In the genomic region with DNA sequence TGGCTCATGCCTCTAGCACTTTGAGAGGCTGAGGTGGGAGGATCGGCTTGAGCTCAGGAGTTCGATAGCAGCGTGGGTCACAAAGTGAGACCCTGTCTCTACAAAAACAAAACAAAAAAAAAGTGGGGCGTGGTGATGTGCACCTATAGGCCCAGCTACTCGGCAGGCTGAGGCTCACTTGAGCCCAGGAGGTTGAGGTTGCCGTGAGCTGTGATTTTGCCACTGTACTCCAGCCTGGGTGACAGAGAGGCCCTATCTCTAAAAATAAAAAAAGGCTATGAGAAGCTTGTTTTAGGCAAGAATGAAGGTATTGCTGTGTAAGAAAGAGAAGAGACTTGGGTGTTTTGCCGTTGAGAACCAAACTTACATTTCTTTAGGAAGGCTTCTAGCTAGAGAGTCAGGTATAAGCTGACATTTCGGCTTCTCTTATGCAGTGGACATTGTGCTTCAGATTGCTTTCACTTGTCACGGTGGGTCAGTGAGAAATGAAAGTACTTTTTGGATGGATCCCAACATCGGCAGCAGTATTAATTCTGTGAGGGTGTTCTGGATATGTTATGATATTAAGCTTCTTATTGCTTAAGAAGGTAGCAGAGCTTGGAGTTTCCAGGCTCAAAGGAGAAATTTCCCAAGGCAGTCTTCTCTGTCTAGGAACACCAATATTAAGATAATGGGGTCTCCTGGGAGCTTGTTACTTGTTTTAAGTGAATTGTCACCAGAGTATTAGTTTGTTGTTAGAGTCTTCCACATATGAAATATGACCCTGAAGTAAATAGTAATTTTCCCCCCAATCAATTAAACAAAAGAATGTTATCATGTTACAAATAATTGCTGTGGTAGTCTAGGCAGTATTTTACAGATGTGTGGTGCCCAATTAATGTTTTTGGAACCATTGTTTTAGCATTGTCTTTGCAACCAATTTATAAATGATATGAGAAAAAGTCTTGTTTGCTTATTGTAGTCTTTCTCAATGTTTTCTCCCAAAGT, we compare ENCODE assay signal across 10 cellular contexts. TPM values are rescaled to one million over a fixed set of nuclear protein-coding genes. Genes with fewer than 3 reads are reported as not detected.
DNase-seq lines count a peak whose midpoint lies in the region; ATAC-seq and TF ChIP-seq lines count a peak whose summit lies in the region.
"Had no signal": no experiment of that assay in that cellular context is flagged by ENCODE, and none has a peak within 500 bp of the region (broad histone marks: within the 10 kb centered on the region; RNA-seq: fewer than 3 reads in every experiment).

No MANE protein-coding gene starts in this region.

- H3K27ac Mint-ChIP-seq in stimulated activated naive CD8-positive, alpha-beta T cell treated with anti-CD3 and anti-CD28 coated beads, Interleukin-15, Interleukin-2, amounts not matched to agents 100 ng/mL and 50 ng/mL, for 24 hours, result peak overlapping the region; percentile 56
- peak overlapping the region; percentile 35 for H3K27ac Mint-ChIP-seq in activated naive CD8-positive, alpha-beta T cell treated with anti-CD3 and anti-CD28 coated beads, Interleukin-2, amount 10 ng/mL, durations not matched to agents 7 days and 5 days

- whole genome bisulfite sequencing in aorta, 2 donors, result 50 to 51% methylated on average over 10 of the region's 10 CpGs

- no peaks in the 10 kb centered on the region for H3K27me3 Mint-ChIP-seq in stimulated activated naive CD8-positive, alpha-beta T cell treated with anti-CD3 and anti-CD28 coated beads, Interleukin-15, Interleukin-2, amounts not matched to agents 100 ng/mL and 50 ng/mL, for 24 hours
- H3K27me3 Mint-ChIP-seq in activated naive CD8-positive, alpha-beta T cell treated with anti-CD3 and anti-CD28 coated beads, Interleukin-2, amount 10 ng/mL, durations not matched to agents 7 days and 5 days, result no peaks in the 10 kb centered on the region

- H3K36me3 ChIP-seq in aorta (ENCODE audit: control insufficient read depth in 1 of 2, insufficient read depth in 2 of 2, low read length in 1 of 2) (no peaks in the 10 kb centered on the region), colonic mucosa (no peaks in the 10 kb centered on the region)

- no peak for ATAC-seq in stimulated activated naive CD8-positive, alpha-beta T cell treated with anti-CD3 and anti-CD28 coated beads, Interleukin-15, Interleukin-2, amounts not matched to agents 100 U/mL and 50 U/mL, for 24 hours
- no peak for ATAC-seq in activated naive CD8-positive, alpha-beta T cell treated with anti-CD3 and anti-CD28 coated beads, Interleukin-2, amount 10 ng/mL, durations not matched to agents 7 days and 5 days (ENCODE audit: low read depth)
- ATAC-seq in aorta (ENCODE audit: low FRiP score) (no peak), HG03095 (IDR thresholded peaks at IDR 0.05; ENCODE audit: unreplicated experiment) (no peak)

- intact Hi-C loops in aorta (cut with DNase I), result no loop called here
- intact Hi-C loops in colonic mucosa (cut with DNase I), result no loop called here

- TF ChIP-seq CTCF in colonic mucosa (IDR thresholded peaks at IDR 0.05), result no peak

- H3K9me3 Mint-ChIP-seq in stimulated activated naive CD8-positive, alpha-beta T cell treated with anti-CD3 and anti-CD28 coated beads, Interleukin-15, Interleukin-2, amounts not matched to agents 100 ng/mL and 50 ng/mL, for 24 hours, result no peaks in the 10 kb centered on the region
- H3K9me3 Mint-ChIP-seq in activated naive CD8-positive, alpha-beta T cell treated with anti-CD3 and anti-CD28 coated beads, Interleukin-2, amount 10 ng/mL, durations not matched to agents 7 days and 5 days, result no peaks in the 10 kb centered on the region

- H3K4me1 ChIP-seq in aorta (ENCODE audit: control insufficient read depth in 1 of 2, insufficient read depth in 2 of 2, low read length in 2 of 2) (peaks cover 0 to 6% of the 10 kb centered on the region in 2 donors), colonic mucosa (peaks cover 9% of the 10 kb centered on the region)

- H3K36me3 Mint-ChIP-seq in stimulated activated naive CD8-positive, alpha-beta T cell treated with anti-CD3 and anti-CD28 coated beads, Interleukin-15, Interleukin-2, amounts not matched to agents 100 ng/mL and 50 ng/mL, for 24 hours (ENCODE audit: low read depth), result peaks cover 48% of the 10 kb centered on the region
- peaks cover 19% of the 10 kb centered on the region for H3K36me3 Mint-ChIP-seq in activated naive CD8-positive, alpha-beta T cell treated with anti-CD3 and anti-CD28 coated beads, Interleukin-2, amount 10 ng/mL, durations not matched to agents 7 days and 5 days

- H3K4me3 ChIP-seq in aorta (ENCODE audit: low read length in 2 of 2), result no peak overlapping the region
- no peak overlapping the region for H3K4me3 ChIP-seq in colonic mucosa
- H3K4me3 ChIP-seq: hepatocyte, smooth muscle cell had no signal

- POLR2A ChIA-PET in activated naive CD8-positive, alpha-beta T cell treated with anti-CD3 and anti-CD28 coated beads, Interleukin-2, amount 10 ng/mL, durations not matched to agents 7 days and 5 days (lab: Charles Lee), result interaction anchor here (0.5 to 2.3 kb wide), 7 partner anchors 14 to 90 kb away, joined by 3 to 9 read pairs (median 3); a partner anchor contains a TSS

- no peak overlapping the region for H3K9ac ChIP-seq in colonic mucosa (ENCODE audit: low read depth in 2 of 2, low read length in 2 of 2)

- no peak for DNase-seq in stimulated activated naive CD8-positive, alpha-beta T cell treated with anti-CD3 and anti-CD28 coated beads, Interleukin-15, Interleukin-2, amounts not matched to agents 100 U/mL and 50 U/mL, for 24 hours
- no peak for DNase-seq in activated naive CD8-positive, alpha-beta T cell treated with anti-CD3 and anti-CD28 coated beads, Interleukin-2, amount 10 ng/mL, durations not matched to agents 7 days and 5 days
- peak; percentile 71 to 78 for DNase-seq in lung microvascular endothelial cell (ENCODE audit: low read depth in 2 of 2)
- no peak for DNase-seq in aorta
- no peak for DNase-seq in colonic mucosa
- no peak for DNase-seq in A172 (ENCODE audit: low spot score)

- peak overlapping the region; percentile 44 for H3K4me3 Mint-ChIP-seq in stimulated activated naive CD8-positive, alpha-beta T cell treated with anti-CD3 and anti-CD28 coated beads, Interleukin-15, Interleukin-2, amounts not matched to agents 100 ng/mL and 50 ng/mL, for 24 hours
- peak overlapping the region; percentile 57 for H3K4me3 Mint-ChIP-seq in activated naive CD8-positive, alpha-beta T cell treated with anti-CD3 and anti-CD28 coated beads, Interleukin-2, amount 10 ng/mL, durations not matched to agents 7 days and 5 days

- H3K9me3 ChIP-seq in aorta (ENCODE audit: control insufficient read depth, low read length), result no peaks in the 10 kb centered on the region
- no peaks in the 10 kb centered on the region for H3K9me3 ChIP-seq in colonic mucosa

- H3K4me1 Mint-ChIP-seq in stimulated activated naive CD8-positive, alpha-beta T cell treated with anti-CD3 and anti-CD28 coated beads, Interleukin-15, Interleukin-2, amounts not matched to agents 100 ng/mL and 50 ng/mL, for 24 hours (ENCODE audit: low read depth), result peaks cover 86% of the 10 kb centered on the region
- peaks cover 66% of the 10 kb centered on the region for H3K4me1 Mint-ChIP-seq in activated naive CD8-positive, alpha-beta T cell treated with anti-CD3 and anti-CD28 coated beads, Interleukin-2, amount 10 ng/mL, durations not matched to agents 7 days and 5 days

- H3K27ac ChIP-seq in aorta (ENCODE audit: low read depth in 1 of 2, low read length in 2 of 2) (peak overlapping the region; percentile 45 to 71), colonic mucosa (no peak overlapping the region)
- H3K27ac ChIP-seq: hepatocyte had no signal

- H3K27me3 ChIP-seq in aorta (ENCODE audit: control insufficient read depth in 1 of 2, insufficient read depth in 2 of 2, low read length in 1 of 2) (no peaks in the 10 kb centered on the region), colonic mucosa (no peaks in the 10 kb centered on the region)
- H3K27me3 ChIP-seq: hepatocyte had no signal

RNA-seq across cellular contexts. Expression of a gene that starts 17.6 kb away (rescaled TPM):
- total RNA-seq in activated naive CD8-positive, alpha-beta T cell treated with anti-CD3 and anti-CD28 coated beads, Interleukin-2, amount 10 ng/mL, durations not matched to agents 7 days and 5 days, result 10 to 100 TPM; 51.8 to 57.2 TPM
- total RNA-seq in lung microvascular endothelial cell, result 11.7 and 12.6 TPM in 2 replicates
- 10 to 100 TPM; 20.1 to 22.5 TPM for total RNA-seq in aorta
- polyA plus RNA-seq in aorta, result 10 to 100 TPM in 1 of 2 donors, 1 to 10 TPM in 1; 2.0 to 14.8 TPM
- total RNA-seq in colonic mucosa, result 1 to 10 TPM; 4.8 to 6.2 TPM
- total RNA-seq in A172 (2014; rRNA removed; shearing (Covaris generic)), result 8.6 and 9.0 TPM in 2 replicates

Comparison
In these comparisons a context has a peak if more than half of its experiments do, and no peak if none do; other contexts are left out.
1. DNase-seq: peak in lung microvascular endothelial cell (2 of 2); none in stimulated activated naive CD8-positive, alpha-beta T cell treated with anti-CD3 and anti-CD28 coated beads, Interleukin-15, Interleukin-2, amounts not matched to agents 100 U/mL and 50 U/mL, for 24 hours (single experiment), activated naive CD8-positive, alpha-beta T cell treated with anti-CD3 and anti-CD28 coated beads, Interleukin-2, amount 10 ng/mL, durations not matched to agents 7 days and 5 days (single experiment), aorta (0 of 2), colonic mucosa (single experiment) and A172 (single experiment).